ENCODE assay signal across 1 cellular context in the genomic region with DNA sequence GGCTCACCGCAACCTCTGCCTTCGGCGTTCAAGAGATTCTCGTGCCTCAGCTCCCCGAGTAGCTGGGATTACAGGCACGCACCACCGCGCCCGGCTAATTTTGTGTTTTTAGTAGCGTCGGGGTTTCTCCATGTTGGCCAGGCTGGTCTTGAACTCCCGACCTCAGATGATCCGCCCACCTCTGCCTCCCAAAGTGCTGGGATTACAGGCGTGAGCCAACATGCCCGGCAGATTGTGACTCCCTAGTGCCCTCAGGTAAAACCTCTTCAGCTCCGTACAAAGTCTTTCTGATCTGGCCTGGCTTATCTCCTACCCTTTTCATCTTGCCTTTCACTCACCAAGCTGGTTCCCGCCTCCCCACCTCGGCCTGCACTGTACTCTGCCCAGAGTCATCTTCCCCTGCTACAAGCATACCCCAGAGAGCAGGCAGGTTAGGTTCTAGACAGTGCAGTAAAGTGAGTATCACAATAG.
A peak's percentile ranks its signal among the peaks of the same experiment; 100 is the strongest.
TF ChIP-seq lines count a peak whose summit lies in the region.

No MANE protein-coding gene starts in this region.

TF ChIP-seq in HepG2, 621 proteins besides CTCF, POLR2A, EP300 and RAD21 (continued from another document and continues in another):
- TF ChIP-seq, protein P1, sequence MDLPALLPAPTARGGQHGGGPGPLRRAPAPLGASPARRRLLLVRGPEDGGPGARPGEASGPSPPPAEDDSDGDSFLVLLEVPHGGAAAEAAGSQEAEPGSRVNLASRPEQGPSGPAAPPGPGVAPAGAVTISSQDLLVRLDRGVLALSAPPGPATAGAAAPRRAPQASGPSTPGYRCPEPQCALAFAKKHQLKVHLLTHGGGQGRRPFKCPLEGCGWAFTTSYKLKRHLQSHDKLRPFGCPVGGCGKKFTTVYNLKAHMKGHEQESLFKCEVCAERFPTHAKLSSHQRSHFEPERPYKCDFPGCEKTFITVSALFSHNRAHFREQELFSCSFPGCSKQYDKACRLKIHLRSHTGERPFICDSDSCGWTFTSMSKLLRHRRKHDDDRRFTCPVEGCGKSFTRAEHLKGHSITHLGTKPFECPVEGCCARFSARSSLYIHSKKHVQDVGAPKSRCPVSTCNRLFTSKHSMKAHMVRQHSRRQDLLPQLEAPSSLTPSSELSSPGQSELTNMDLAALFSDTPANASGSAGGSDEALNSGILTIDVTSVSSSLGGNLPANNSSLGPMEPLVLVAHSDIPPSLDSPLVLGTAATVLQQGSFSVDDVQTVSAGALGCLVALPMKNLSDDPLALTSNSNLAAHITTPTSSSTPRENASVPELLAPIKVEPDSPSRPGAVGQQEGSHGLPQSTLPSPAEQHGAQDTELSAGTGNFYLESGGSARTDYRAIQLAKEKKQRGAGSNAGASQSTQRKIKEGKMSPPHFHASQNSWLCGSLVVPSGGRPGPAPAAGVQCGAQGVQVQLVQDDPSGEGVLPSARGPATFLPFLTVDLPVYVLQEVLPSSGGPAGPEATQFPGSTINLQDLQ (CRISPR knock-in tag; IDR thresholded peaks at IDR 0.05) = peak; percentile 86; the same call in 1 of the 2 replicates
- TF ChIP-seq HNF4G (IDR thresholded peaks at IDR 0.05; ENCODE audit: borderline replicate concordance, low read depth, low read length) (peak; percentile 18; the same call in 1 of the 2 replicates), HNF4G (CRISPR knock-in tag; IDR thresholded peaks at IDR 0.05; ENCODE audit: borderline replicate concordance, low read depth) (no peak), SOX6 (IDR thresholded peaks at IDR 0.05) (no peak), SOX6 (CRISPR knock-in tag; IDR thresholded peaks at IDR 0.05) (peak; percentile 28; the same call in 1 of the 2 replicates), RELA (CRISPR knock-in tag; IDR thresholded peaks at IDR 0.05) (no peak), SP5 (CRISPR knock-in tag; IDR thresholded peaks at IDR 0.05; ENCODE audit: borderline replicate concordance, low read depth) (peak; percentile 85), TCF7 (IDR thresholded peaks at IDR 0.05; ENCODE audit: low read depth) (peak; percentile 80), SRSF9 (IDR thresholded peaks at IDR 0.05; ENCODE audit: borderline replicate concordance, insufficient read depth, low read depth, low read length, poor library complexity, severe bottlenecking) (no peak), ZC3H4 (CRISPR knock-in tag; IDR thresholded peaks at IDR 0.05; ENCODE audit: borderline replicate concordance) (no peak), ZFP41 (CRISPR knock-in tag; IDR thresholded peaks at IDR 0.05; ENCODE audit: borderline replicate concordance) (no peak), KAT8 (CRISPR knock-in tag; IDR thresholded peaks at IDR 0.05) (no peak), ZNF264 (CRISPR knock-in tag; IDR thresholded peaks at IDR 0.05) (no peak), ZNF460 (CRISPR knock-in tag; IDR thresholded peaks at IDR 0.05; ENCODE audit: borderline replicate concordance) (no peak; the same call in 1 of the 2 replicates), ZNF616 (CRISPR knock-in tag; IDR thresholded peaks at IDR 0.05; ENCODE audit: low read depth) (no peak), ZNF660 (CRISPR knock-in tag; IDR thresholded peaks at IDR 0.05; ENCODE audit: borderline replicate concordance, low read depth) (no peak), SMAD3 (CRISPR knock-in tag; IDR thresholded peaks at IDR 0.05) (no peak), FOXJ3 (CRISPR knock-in tag; IDR thresholded peaks at IDR 0.05; ENCODE audit: borderline replicate concordance) (no peak), RBM22 (optimal IDR thresholded peaks at IDR 0.05; ENCODE audit: low read length) (no peak), ZNF790 (CRISPR knock-in tag; IDR thresholded peaks at IDR 0.05; ENCODE audit: borderline replicate concordance) (no peak), MXD4 (CRISPR knock-in tag; IDR thresholded peaks at IDR 0.05) (no peak), TARDBP (CRISPR knock-in tag; IDR thresholded peaks at IDR 0.05) (peak; percentile 76; the same call in 1 of the 2 replicates), GPN1 (CRISPR knock-in tag; IDR thresholded peaks at IDR 0.05; ENCODE audit: borderline replicate concordance) (no peak), ZNF644 (CRISPR knock-in tag; IDR thresholded peaks at IDR 0.05; ENCODE audit: low read depth) (peak; percentile 50; the same call in 1 of the 2 replicates), SOX13 (IDR thresholded peaks at IDR 0.05) (no peak), SOX13 (CRISPR knock-in tag; conservative IDR thresholded peaks at IDR 0.05 in 1 of 2, IDR thresholded peaks at IDR 0.05 in 1 of 2) (0 out of 4 replicates have a peak, but pooled peaks of 1 of the 2 experiments have one; percentile 15), CEBPB (IDR thresholded peaks at IDR 0.05; ENCODE audit: borderline replicate concordance, low read depth, low read length) (no peak), MTF2 (CRISPR knock-in tag; IDR thresholded peaks at IDR 0.05; ENCODE audit: borderline replicate concordance) (no peak), IKZF4 (CRISPR knock-in tag; IDR thresholded peaks at IDR 0.05; ENCODE audit: borderline replicate concordance, low read depth, not compliant biosample characterization) (no peak), PAF1 (CRISPR knock-in tag; IDR thresholded peaks at IDR 0.05) (no peak), PHF20 (CRISPR knock-in tag; IDR thresholded peaks at IDR 0.05) (peak; percentile 24; the same call in 1 of the 2 replicates), ATM (IDR thresholded peaks at IDR 0.05; ENCODE audit: borderline replicate concordance) (no peak), ZNF20 (CRISPR knock-in tag; IDR thresholded peaks at IDR 0.05) (no peak), NR3C1 (CRISPR knock-in tag; IDR thresholded peaks at IDR 0.05) (no peak), ZNF160 (CRISPR knock-in tag; IDR thresholded peaks at IDR 0.05) (no peak), ZNF564 (CRISPR knock-in tag; IDR thresholded peaks at IDR 0.05) (no peak), ISL2 (CRISPR knock-in tag; IDR thresholded peaks at IDR 0.05) (no peak), SP140L (CRISPR knock-in tag; IDR thresholded peaks at IDR 0.05; ENCODE audit: borderline replicate concordance) (no peak), SIX4 (CRISPR knock-in tag; IDR thresholded peaks at IDR 0.05) (no peak)
- TF ChIP-seq, protein P2, sequence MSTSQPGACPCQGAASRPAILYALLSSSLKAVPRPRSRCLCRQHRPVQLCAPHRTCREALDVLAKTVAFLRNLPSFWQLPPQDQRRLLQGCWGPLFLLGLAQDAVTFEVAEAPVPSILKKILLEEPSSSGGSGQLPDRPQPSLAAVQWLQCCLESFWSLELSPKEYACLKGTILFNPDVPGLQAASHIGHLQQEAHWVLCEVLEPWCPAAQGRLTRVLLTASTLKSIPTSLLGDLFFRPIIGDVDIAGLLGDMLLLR (CRISPR knock-in tag; IDR thresholded peaks at IDR 0.05) = no peak
- TF ChIP-seq, protein P3, sequence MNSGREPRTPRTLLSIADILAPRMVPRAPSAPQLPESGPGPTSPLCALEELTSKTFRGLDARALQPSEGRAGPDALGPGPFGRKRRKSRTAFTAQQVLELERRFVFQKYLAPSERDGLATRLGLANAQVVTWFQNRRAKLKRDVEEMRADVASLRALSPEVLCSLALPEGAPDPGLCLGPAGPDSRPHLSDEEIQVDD (CRISPR knock-in tag; IDR thresholded peaks at IDR 0.05; ENCODE audit: borderline replicate concordance) = no peak
- TF ChIP-seq, protein P4, sequence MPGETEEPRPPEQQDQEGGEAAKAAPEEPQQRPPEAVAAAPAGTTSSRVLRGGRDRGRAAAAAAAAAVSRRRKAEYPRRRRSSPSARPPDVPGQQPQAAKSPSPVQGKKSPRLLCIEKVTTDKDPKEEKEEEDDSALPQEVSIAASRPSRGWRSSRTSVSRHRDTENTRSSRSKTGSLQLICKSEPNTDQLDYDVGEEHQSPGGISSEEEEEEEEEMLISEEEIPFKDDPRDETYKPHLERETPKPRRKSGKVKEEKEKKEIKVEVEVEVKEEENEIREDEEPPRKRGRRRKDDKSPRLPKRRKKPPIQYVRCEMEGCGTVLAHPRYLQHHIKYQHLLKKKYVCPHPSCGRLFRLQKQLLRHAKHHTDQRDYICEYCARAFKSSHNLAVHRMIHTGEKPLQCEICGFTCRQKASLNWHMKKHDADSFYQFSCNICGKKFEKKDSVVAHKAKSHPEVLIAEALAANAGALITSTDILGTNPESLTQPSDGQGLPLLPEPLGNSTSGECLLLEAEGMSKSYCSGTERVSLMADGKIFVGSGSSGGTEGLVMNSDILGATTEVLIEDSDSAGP (CRISPR knock-in tag; IDR thresholded peaks at IDR 0.05; ENCODE audit: borderline replicate concordance) = no peak
- TF ChIP-seq, protein P5, sequence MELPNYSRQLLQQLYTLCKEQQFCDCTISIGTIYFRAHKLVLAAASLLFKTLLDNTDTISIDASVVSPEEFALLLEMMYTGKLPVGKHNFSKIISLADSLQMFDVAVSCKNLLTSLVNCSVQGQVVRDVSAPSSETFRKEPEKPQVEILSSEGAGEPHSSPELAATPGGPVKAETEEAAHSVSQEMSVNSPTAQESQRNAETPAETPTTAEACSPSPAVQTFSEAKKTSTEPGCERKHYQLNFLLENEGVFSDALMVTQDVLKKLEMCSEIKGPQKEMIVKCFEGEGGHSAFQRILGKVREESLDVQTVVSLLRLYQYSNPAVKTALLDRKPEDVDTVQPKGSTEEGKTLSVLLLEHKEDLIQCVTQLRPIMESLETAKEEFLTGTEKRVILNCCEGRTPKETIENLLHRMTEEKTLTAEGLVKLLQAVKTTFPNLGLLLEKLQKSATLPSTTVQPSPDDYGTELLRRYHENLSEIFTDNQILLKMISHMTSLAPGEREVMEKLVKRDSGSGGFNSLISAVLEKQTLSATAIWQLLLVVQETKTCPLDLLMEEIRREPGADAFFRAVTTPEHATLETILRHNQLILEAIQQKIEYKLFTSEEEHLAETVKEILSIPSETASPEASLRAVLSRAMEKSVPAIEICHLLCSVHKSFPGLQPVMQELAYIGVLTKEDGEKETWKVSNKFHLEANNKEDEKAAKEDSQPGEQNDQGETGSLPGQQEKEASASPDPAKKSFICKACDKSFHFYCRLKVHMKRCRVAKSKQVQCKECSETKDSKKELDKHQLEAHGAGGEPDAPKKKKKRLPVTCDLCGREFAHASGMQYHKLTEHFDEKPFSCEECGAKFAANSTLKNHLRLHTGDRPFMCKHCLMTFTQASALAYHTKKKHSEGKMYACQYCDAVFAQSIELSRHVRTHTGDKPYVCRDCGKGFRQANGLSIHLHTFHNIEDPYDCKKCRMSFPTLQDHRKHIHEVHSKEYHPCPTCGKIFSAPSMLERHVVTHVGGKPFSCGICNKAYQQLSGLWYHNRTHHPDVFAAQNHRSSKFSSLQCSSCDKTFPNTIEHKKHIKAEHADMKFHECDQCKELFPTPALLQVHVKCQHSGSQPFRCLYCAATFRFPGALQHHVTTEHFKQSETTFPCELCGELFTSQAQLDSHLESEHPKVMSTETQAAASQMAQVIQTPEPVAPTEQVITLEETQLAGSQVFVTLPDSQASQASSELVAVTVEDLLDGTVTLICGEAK (IDR thresholded peaks at IDR 0.05) = no peak
- TF ChIP-seq, protein P5 (CRISPR knock-in tag; IDR thresholded peaks at IDR 0.05) = no peak; the same call in 1 of the 2 replicates
- TF ChIP-seq, protein P6, sequence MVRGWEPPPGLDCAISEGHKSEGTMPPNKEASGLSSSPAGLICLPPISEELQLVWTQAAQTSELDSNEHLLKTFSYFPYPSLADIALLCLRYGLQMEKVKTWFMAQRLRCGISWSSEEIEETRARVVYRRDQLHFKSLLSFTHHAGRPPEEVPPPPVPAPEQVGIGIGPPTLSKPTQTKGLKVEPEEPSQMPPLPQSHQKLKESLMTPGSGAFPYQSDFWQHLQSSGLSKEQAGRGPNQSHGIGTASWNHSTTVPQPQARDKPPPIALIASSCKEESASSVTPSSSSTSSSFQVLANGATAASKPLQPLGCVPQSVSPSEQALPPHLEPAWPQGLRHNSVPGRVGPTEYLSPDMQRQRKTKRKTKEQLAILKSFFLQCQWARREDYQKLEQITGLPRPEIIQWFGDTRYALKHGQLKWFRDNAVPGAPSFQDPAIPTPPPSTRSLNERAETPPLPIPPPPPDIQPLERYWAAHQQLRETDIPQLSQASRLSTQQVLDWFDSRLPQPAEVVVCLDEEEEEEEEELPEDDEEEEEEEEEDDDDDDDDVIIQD (CRISPR knock-in tag; IDR thresholded peaks at IDR 0.05; ENCODE audit: low read depth) = no peak
